In genomic region chr19:58055483-58055874, GRCh38 we compare ENCODE assay signal across 16 cellular contexts. TPM values are rescaled to one million over a fixed set of nuclear protein-coding genes. Genes with fewer than 3 reads are reported as not detected.
DNase-seq lines count a peak whose midpoint lies in the region; ATAC-seq and TF ChIP-seq lines count a peak whose summit lies in the region.
"Had no signal": no experiment of that assay in that cellular context is flagged by ENCODE, and none has a peak within 500 bp of the region (broad histone marks: within the 10 kb centered on the region; RNA-seq: fewer than 3 reads in every experiment).

No MANE protein-coding gene starts in this region.

- H3K4ac ChIP-seq in neuronal stem cell (ENCODE audit: low read length), result no peak overlapping the region

- H3K36me3 Mint-ChIP-seq in activated naive CD4-positive, alpha-beta T cell treated with anti-CD3 and anti-CD28 coated beads, Interleukin-2, amount 50 U/mL, for 72 hours, result peaks cover 51 to 55% of the 10 kb centered on the region in 2 donors

- TF ChIP-seq CTCF in right atrium auricular region (IDR thresholded peaks at IDR 0.05), result no peak
- TF ChIP-seq CTCF in dorsolateral prefrontal cortex (IDR thresholded peaks at IDR 0.05 in 54 of 56, conservative IDR thresholded peaks at IDR 0.05 in 2 of 56; ENCODE audit: low read depth in 1 of 56, partially characterized antibody in 56 of 56), result peak in 23 of 56 donors; percentile 0 to 42 (median 15)

- no peak overlapping the region for H3K23ac ChIP-seq in neuronal stem cell (ENCODE audit: low read depth, low read length, poor library complexity)

- peaks cover 5% of the 10 kb centered on the region for H3K79me1 ChIP-seq in neuronal stem cell (ENCODE audit: low read depth, low read length)

- ATAC-seq in left ventricle myocardium superior, result no peak
- no peak for ATAC-seq in HG02588 (IDR thresholded peaks at IDR 0.05; ENCODE audit: unreplicated experiment)
- no peak for ATAC-seq in activated naive CD4-positive, alpha-beta T cell treated with anti-CD3 and anti-CD28 coated beads, Interleukin-2, amount 50 U/mL, for 72 hours
- ATAC-seq in HG03442 (IDR thresholded peaks at IDR 0.05; ENCODE audit: unreplicated experiment), result no peak

- H2BK15ac ChIP-seq in neuronal stem cell (ENCODE audit: low read length), result no peak overlapping the region

- H2BK5ac ChIP-seq in neuronal stem cell (ENCODE audit: low read length), result no peak overlapping the region

- peak overlapping the region; percentile 72 to 87 for H3K27ac ChIP-seq in right atrium auricular region
- peak overlapping the region in 58 of 59 donors; percentile 9 to 94 (median 84) for H3K27ac ChIP-seq in dorsolateral prefrontal cortex
- no peak overlapping the region for H3K27ac ChIP-seq in neuronal stem cell (replicated peaks; ENCODE audit: low read length)
- no peak overlapping the region for H3K27ac ChIP-seq in urinary bladder (ENCODE audit: low read depth)
- H3K27ac ChIP-seq: cardiac muscle cell, VCaP had no signal

- no peak overlapping the region for H4K91ac ChIP-seq in neuronal stem cell (ENCODE audit: low read depth, low read length, poor library complexity)

- peak overlapping the region; percentile 39 to 50 for H3K4me3 ChIP-seq in right atrium auricular region
- H3K4me3 ChIP-seq in dorsolateral prefrontal cortex, result peak overlapping the region; percentile 30 to 78 (median 60)
- H3K4me3 ChIP-seq in neuronal stem cell (ENCODE audit: low read length in 2 of 2), result no peak overlapping the region
- peak overlapping the region; percentile 36 for H3K4me3 ChIP-seq in urinary bladder (ENCODE audit: low read depth, low read length)
- H3K4me3 ChIP-seq: cardiac muscle cell had no signal

- no peak overlapping the region for H2BK120ac ChIP-seq in neuronal stem cell (ENCODE audit: low read depth, low read length)

- H3K9me3 ChIP-seq in right atrium auricular region (peaks cover 0 to 4% of the 10 kb centered on the region in 2 donors), neuronal stem cell (replicated peaks in 1 of 2; ENCODE audit: control insufficient read depth in 2 of 2, insufficient read depth in 1 of 2, low read depth in 1 of 2, low read length in 2 of 2) (peaks cover 32 to 69% of the 10 kb centered on the region in 2 donors)

- no peak overlapping the region for H4K8ac ChIP-seq in neuronal stem cell (ENCODE audit: low read depth, low read length)

- H3K9me3 Mint-ChIP-seq in activated naive CD4-positive, alpha-beta T cell treated with anti-CD3 and anti-CD28 coated beads, Interleukin-2, amount 50 U/mL, for 72 hours, result peaks cover 30 to 33% of the 10 kb centered on the region in 2 donors

- H3K27ac Mint-ChIP-seq in activated naive CD4-positive, alpha-beta T cell treated with anti-CD3 and anti-CD28 coated beads, Interleukin-2, amount 50 U/mL, for 72 hours, result no peak overlapping the region

- no peak overlapping the region for H2BK12ac ChIP-seq in neuronal stem cell (ENCODE audit: low read length)

- H3K4me1 ChIP-seq in right atrium auricular region, result peaks cover 0 to 13% of the 10 kb centered on the region in 2 donors
- peaks cover 0 to 4% of the 10 kb centered on the region in 2 donors for H3K4me1 ChIP-seq in neuronal stem cell (ENCODE audit: control insufficient read depth in 2 of 2, insufficient read depth in 1 of 2, low read depth in 1 of 2, low read length in 2 of 2)
- H3K4me1 ChIP-seq in urinary bladder (ENCODE audit: insufficient read depth), result no peaks in the 10 kb centered on the region

- H2AK5ac ChIP-seq in neuronal stem cell (ENCODE audit: low read depth, low read length), result no peak overlapping the region

- intact Hi-C loops in left ventricle myocardium superior (cut with micrococcal nuclease), result no loop called here
- intact Hi-C loops in dorsolateral prefrontal cortex (cut with DNase I), result loop anchor here (5.0 kb wide), 3 partner anchors 33 to 53 kb away; partner anchors contain the start of genes ZNF606 (in 1 of the 2) and ZSCAN18 (in 1 of the 2)

- WGBS in neuronal stem cell (ENCODE audit: extremely low coverage in 2 of 2, insufficient read length in 2 of 2, insufficient replicate concordance in 1 of 2), 2 donors, result no CpG with 5 or more reads among the region's 8 CpGs
- 54% methylated on average over 8 of the region's 8 CpGs for WGBS in urinary bladder

- peak overlapping the region; percentile 59 for H2AFZ ChIP-seq in neuronal stem cell (ENCODE audit: low read length)

- no peak overlapping the region for H3K18ac ChIP-seq in neuronal stem cell (ENCODE audit: low read length)

- no peak for DNase-seq in right atrium auricular region (ENCODE audit: low spot score)
- DNase-seq in left ventricle myocardium superior, result no peak
- peak in 2 of 10 donors; percentile 29 to 43 for DNase-seq in dorsolateral prefrontal cortex
- no peak for DNase-seq in neuronal stem cell (ENCODE audit: low spot score)
- no peak for DNase-seq in activated naive CD4-positive, alpha-beta T cell treated with anti-CD3 and anti-CD28 coated beads, Interleukin-2, amount 50 U/mL, for 72 hours (ENCODE audit: low spot score in 2 of 2)
- DNase-seq: NCI-H510A; SHP77 treated with DMSO at 0.1 percent for 48 hours; stimulated activated CD4-positive, alpha-beta T cell treated with anti-CD3 and anti-CD28 coated beads, Interleukin-4, amount 100 ng/mL, for 4 hours had no signal

- no peaks in the 10 kb centered on the region for H3K27me3 ChIP-seq in right atrium auricular region
- H3K27me3 ChIP-seq in dorsolateral prefrontal cortex, result no peaks in the 10 kb centered on the region
- H3K27me3 ChIP-seq in neuronal stem cell (ENCODE audit: control insufficient read depth in 3 of 3, insufficient read depth in 3 of 3, low read depth in 1 of 3, low read length in 3 of 3), result no peaks in the 10 kb centered on the region
- H3K27me3 ChIP-seq: cardiac muscle cell, ovary, tibial nerve had no signal

- H3K36me3 ChIP-seq in right atrium auricular region, result no peaks in the 10 kb centered on the region
- H3K36me3 ChIP-seq in neuronal stem cell (replicated peaks in 1 of 2; ENCODE audit: control insufficient read depth in 2 of 2, insufficient read depth in 2 of 2, low read length in 2 of 2), result no peaks in the 10 kb centered on the region
- H3K36me3 ChIP-seq in urinary bladder (ENCODE audit: insufficient read depth), result no peaks in the 10 kb centered on the region
- H3K36me3 ChIP-seq: cardiac muscle cell, ovary, tibial nerve had no signal

- no peak overlapping the region for H3K14ac ChIP-seq in neuronal stem cell (ENCODE audit: low read length)

- H3K9ac ChIP-seq in neuronal stem cell (ENCODE audit: low read depth, low read length, poor library complexity), result no peak overlapping the region

- no peak overlapping the region for H3K4me2 ChIP-seq in neuronal stem cell (ENCODE audit: insufficient read depth, low read length, poor library complexity, severe bottlenecking)

RNA-seq across cellular contexts. Expression of gene ZNF135, which starts 3.6 kb away (rescaled TPM):
- total RNA-seq in right atrium auricular region, result 1 to 10 TPM; 2.5 to 3.1 TPM
- total RNA-seq in left ventricle myocardium superior, result 4.1 TPM
- 10 to 100 TPM in 119 of 120 experiments, 1 to 10 TPM in 1; 9.8 to 28.1 (median 16.8) TPM for total RNA-seq in dorsolateral prefrontal cortex
- polyA plus RNA-seq in neuronal stem cell (2013, experiment 1 of 2), result 4.0 TPM
- polyA plus RNA-seq in neuronal stem cell (2013, experiment 2 of 2), result 4.1 TPM
- total RNA-seq in urinary bladder, result 12.6 TPM
- polyA plus RNA-seq in urinary bladder, result 9.0 TPM
- under 1 TPM; 0.58 to 0.82 TPM for total RNA-seq in activated naive CD4-positive, alpha-beta T cell treated with anti-CD3 and anti-CD28 coated beads, Interleukin-2, amount 50 U/mL, for 72 hours

RNA-seq across cellular contexts. Expression of gene ZSCAN1, which starts 21.7 kb away (rescaled TPM):
- not detected for total RNA-seq in right atrium auricular region
- not detected for total RNA-seq in left ventricle myocardium superior
- 10 to 100 TPM in 1 of 120 experiments, 1 to 10 TPM in 118, under 1 TPM in 1; 0.94 to 10.6 (median 4.2) TPM for total RNA-seq in dorsolateral prefrontal cortex
- 13.3 TPM for polyA plus RNA-seq in neuronal stem cell (2013, experiment 1 of 2)
- 13.9 TPM for polyA plus RNA-seq in neuronal stem cell (2013, experiment 2 of 2)
- total RNA-seq in urinary bladder, result not detected
- polyA plus RNA-seq in urinary bladder, result 0.44 TPM
- not detected for total RNA-seq in activated naive CD4-positive, alpha-beta T cell treated with anti-CD3 and anti-CD28 coated beads, Interleukin-2, amount 50 U/mL, for 72 hours
- total RNA-seq: kidney epithelial cell had no signal

RNA-seq across cellular contexts. Expression of gene ZSCAN18, which starts 42.6 kb away (rescaled TPM):
- total RNA-seq in right atrium auricular region (10 to 100 TPM; 48.3 to 65.7 TPM), left ventricle myocardium superior (73.4 TPM), dorsolateral prefrontal cortex (100 to 1,000 TPM; 140 to 230 (median 177) TPM), urinary bladder (73.1 TPM)
- polyA plus RNA-seq in neuronal stem cell (2013, experiment 1 of 2), result 86.6 TPM
- polyA plus RNA-seq in neuronal stem cell (2013, experiment 2 of 2), result 88.6 TPM
- polyA plus RNA-seq in urinary bladder, result 98.2 TPM
- total RNA-seq in activated naive CD4-positive, alpha-beta T cell treated with anti-CD3 and anti-CD28 coated beads, Interleukin-2, amount 50 U/mL, for 72 hours, result 10 to 100 TPM; 22.8 to 25.6 TPM

RNA-seq across cellular contexts. Expression of gene ZNF606, which starts 52.9 kb away (rescaled TPM):
- 1 to 10 TPM; 9.6 TPM for total RNA-seq in right atrium auricular region
- 14.1 TPM for total RNA-seq in left ventricle myocardium superior
- total RNA-seq in dorsolateral prefrontal cortex, result 10 to 100 TPM; 14.4 to 48.2 (median 23.9) TPM
- polyA plus RNA-seq in neuronal stem cell (2013, experiment 1 of 2), result 24.8 TPM
- 24.2 TPM for polyA plus RNA-seq in neuronal stem cell (2013, experiment 2 of 2)
- total RNA-seq in urinary bladder, result 35.4 TPM
- 11.2 TPM for polyA plus RNA-seq in urinary bladder
- total RNA-seq in activated naive CD4-positive, alpha-beta T cell treated with anti-CD3 and anti-CD28 coated beads, Interleukin-2, amount 50 U/mL, for 72 hours, result 1 to 10 TPM; 3.2 to 9.1 TPM

Comparison
In these comparisons a context has a peak if more than half of its experiments do, and no peak if none do; other contexts are left out.
1. H3K27ac ChIP-seq: peak in right atrium auricular region (2 of 2) and dorsolateral prefrontal cortex (58 of 59); none in neuronal stem cell (single experiment) and urinary bladder (single experiment).
2. H3K4me3 ChIP-seq: peak in right atrium auricular region (2 of 2), dorsolateral prefrontal cortex (59 of 59) and urinary bladder (single experiment); none in neuronal stem cell (0 of 2).